In the genomic region with DNA sequence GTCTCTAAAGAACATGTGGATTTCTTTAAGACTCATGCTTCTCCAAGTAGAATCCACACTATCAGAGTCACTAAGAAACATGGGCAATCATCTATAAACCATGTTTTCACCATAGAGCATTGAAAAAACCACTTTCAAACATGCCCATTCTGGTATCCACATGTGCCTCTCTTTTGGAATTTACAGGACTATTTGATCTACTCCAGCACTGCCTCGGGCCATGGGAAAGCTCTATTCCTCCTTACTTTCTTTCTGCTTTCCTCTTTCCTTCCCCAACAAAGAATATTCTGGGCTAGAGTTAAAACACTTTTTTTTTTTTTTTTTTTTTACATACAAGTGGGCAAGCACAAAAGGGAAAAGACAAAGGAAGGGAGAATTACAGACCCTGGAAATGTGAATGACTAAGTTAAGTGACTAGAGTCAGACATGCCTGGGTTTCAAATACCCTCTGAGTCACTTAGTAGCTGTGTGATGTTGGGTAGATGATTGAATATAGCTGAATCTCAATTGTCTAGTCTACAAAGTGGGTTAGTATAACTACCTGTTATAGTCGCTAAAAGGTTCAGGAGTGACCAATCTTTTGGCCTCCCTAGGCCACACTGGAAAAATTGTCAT, we compare ENCODE assay signal across 1 cellular context.
TF ChIP-seq lines count a peak whose summit lies in the region.

No MANE protein-coding gene starts in this region.

TF ChIP-seq in H1, 55 proteins besides CTCF, POLR2A, EP300 and RAD21 (continued from another document):
- TF ChIP-seq GTF2F1 (IDR thresholded peaks at IDR 0.05; ENCODE audit: borderline replicate concordance, low read depth, low read length) (no peak), CHD2 (IDR thresholded peaks at IDR 0.05; ENCODE audit: low read length) (no peak), POU5F1 (IDR thresholded peaks at IDR 0.05; ENCODE audit: low read depth, low read length) (no peak), PHF8 (conservative IDR thresholded peaks at IDR 0.05; ENCODE audit: low read depth, low read length) (no peak), SP1 (IDR thresholded peaks at IDR 0.05; ENCODE audit: low read depth, low read length) (no peak), NANOG (IDR thresholded peaks at IDR 0.05; ENCODE audit: insufficient read depth, low read depth, low read length, poor library complexity, severe bottlenecking) (no peak), SAP30 (IDR thresholded peaks at IDR 0.05; ENCODE audit: insufficient read depth, insufficient replicate concordance, low read length) (no peak)
